Comparison of ENCODE assay signal across 11 cellular contexts in genomic region chr1:21938791-21939538, GRCh38. TPM values are rescaled to one million over a fixed set of nuclear protein-coding genes. Genes with fewer than 3 reads are reported as not detected.
A peak's percentile ranks its signal among the peaks of the same experiment; 100 is the strongest.
DNase-seq lines count a peak whose midpoint lies in the region; ATAC-seq and TF ChIP-seq lines count a peak whose summit lies in the region.
"Had no signal": no experiment of that assay in that cellular context is flagged by ENCODE, and none has a peak within 500 bp of the region (broad histone marks: within the 10 kb centered on the region; RNA-seq: fewer than 3 reads in every experiment).

No MANE protein-coding gene starts in this region.

- peak in 50 of 76 experiments; percentile 5 to 68 (median 38) for DNase-seq in HUDEP-2 (lab: John Stamatoyannopoulos, UW; ENCODE audit: unreplicated experiment in 76 of 76)
- no peak for DNase-seq in activated naive CD8-positive, alpha-beta T cell treated with anti-CD3 and anti-CD28 coated beads, Interleukin-2, amount 10 ng/mL, durations not matched to agents 7 days and 5 days
- no peak for DNase-seq in hepatocyte (ENCODE audit: low spot score)
- DNase-seq in NCI-H1105 treated with DMSO at 0.1 percent for 48 hours (lab: John Stamatoyannopoulos, UW) = no peak
- no peak for DNase-seq in activated effector memory CD4-positive, alpha-beta T cell treated with Interleukin-2 at 50 U/mL for 16 hours
- no peak for DNase-seq in hypothalamus (lab: John Stamatoyannopoulos, UW)
- DNase-seq in activated CD8-positive, alpha-beta memory T cell treated with anti-CD3 and anti-CD28 coated beads for 24 hours = no peak
- DNase-seq: retina had no signal

- H3K9me3 ChIP-seq in hepatocyte (ENCODE audit: low read depth) (no peaks in the 10 kb centered on the region), skeletal muscle satellite cell (replicated peaks; ENCODE audit: low read length) (no peaks in the 10 kb centered on the region)

- POLR2A ChIA-PET in activated naive CD8-positive, alpha-beta T cell treated with anti-CD3 and anti-CD28 coated beads, Interleukin-2, amount 10 ng/mL, durations not matched to agents 7 days and 5 days (lab: Charles Lee) = no interaction called here

- no peaks in the 10 kb centered on the region for H3K36me3 Mint-ChIP-seq in activated naive CD8-positive, alpha-beta T cell treated with anti-CD3 and anti-CD28 coated beads, Interleukin-2, amount 10 ng/mL, durations not matched to agents 7 days and 5 days

- H3K27ac Mint-ChIP-seq in activated naive CD8-positive, alpha-beta T cell treated with anti-CD3 and anti-CD28 coated beads, Interleukin-2, amount 10 ng/mL, durations not matched to agents 7 days and 5 days = peak overlapping the region; percentile 26

- no peaks in the 10 kb centered on the region for H3K9me2 ChIP-seq in hepatocyte (replicated peaks; ENCODE audit: insufficient read depth)

- peak overlapping the region; percentile 53 for H3K4me3 Mint-ChIP-seq in activated naive CD8-positive, alpha-beta T cell treated with anti-CD3 and anti-CD28 coated beads, Interleukin-2, amount 10 ng/mL, durations not matched to agents 7 days and 5 days

- H3K79me2 ChIP-seq in hepatocyte = peaks cover 26% of the 10 kb centered on the region

- no peaks in the 10 kb centered on the region for H4K20me1 ChIP-seq in hepatocyte (ENCODE audit: insufficient read depth, poor library complexity, severe bottlenecking)

- no peak for ATAC-seq in activated naive CD8-positive, alpha-beta T cell treated with anti-CD3 and anti-CD28 coated beads, Interleukin-2, amount 10 ng/mL, durations not matched to agents 7 days and 5 days (ENCODE audit: low read depth)

- H3K4me1 Mint-ChIP-seq in activated naive CD8-positive, alpha-beta T cell treated with anti-CD3 and anti-CD28 coated beads, Interleukin-2, amount 10 ng/mL, durations not matched to agents 7 days and 5 days = peaks cover 14% of the 10 kb centered on the region

- H3K27me3 ChIP-seq in hepatocyte = no peaks in the 10 kb centered on the region
- H3K27me3 ChIP-seq in skeletal muscle satellite cell (ENCODE audit: control insufficient read depth, insufficient read depth, low read length) = no peaks in the 10 kb centered on the region

- H3K4me3 ChIP-seq in hepatocyte (no peak overlapping the region), skeletal muscle satellite cell (ENCODE audit: low read length) (no peak overlapping the region)

- WGBS in hepatocyte (ENCODE audit: low lambda C conversion rate, missing lambda C conversion rate) = 82% methylated on average over 10 of the region's 10 CpGs

- peaks cover 32% of the 10 kb centered on the region for H3K27me3 Mint-ChIP-seq in activated naive CD8-positive, alpha-beta T cell treated with anti-CD3 and anti-CD28 coated beads, Interleukin-2, amount 10 ng/mL, durations not matched to agents 7 days and 5 days

- peak overlapping the region; percentile 63 for H3K27ac ChIP-seq in hepatocyte

- no peaks in the 10 kb centered on the region for H3K9me3 Mint-ChIP-seq in activated naive CD8-positive, alpha-beta T cell treated with anti-CD3 and anti-CD28 coated beads, Interleukin-2, amount 10 ng/mL, durations not matched to agents 7 days and 5 days

- H3K9ac ChIP-seq in skeletal muscle satellite cell (ENCODE audit: low read depth, low read length) = peak overlapping the region; percentile 53

- no peak overlapping the region for H2AFZ ChIP-seq in hepatocyte

- H3K4me1 ChIP-seq in hepatocyte (ENCODE audit: insufficient read depth) (peaks cover 57% of the 10 kb centered on the region), skeletal muscle satellite cell (ENCODE audit: control insufficient read depth, insufficient read depth, low read length) (peaks cover 58% of the 10 kb centered on the region)

- H3K4me2 ChIP-seq in hepatocyte = no peak overlapping the region
- H3K4me2 ChIP-seq in skeletal muscle satellite cell (ENCODE audit: low read length) = peak overlapping the region; percentile 15

- H3K36me3 ChIP-seq in hepatocyte (replicated peaks; ENCODE audit: insufficient read depth, low read depth) = no peaks in the 10 kb centered on the region
- no peaks in the 10 kb centered on the region for H3K36me3 ChIP-seq in skeletal muscle satellite cell (ENCODE audit: insufficient read depth, low read length)

- TF ChIP-seq CTCF in hepatocyte (IDR thresholded peaks at IDR 0.05; ENCODE audit: poor library complexity) = no peak

RNA-seq across cellular contexts. Expression of gene HSPG2, which starts 1.9 kb away (rescaled TPM):
- 1 to 10 TPM; 6.7 to 9.5 TPM for total RNA-seq in activated naive CD8-positive, alpha-beta T cell treated with anti-CD3 and anti-CD28 coated beads, Interleukin-2, amount 10 ng/mL, durations not matched to agents 7 days and 5 days
- 38.3 and 72.4 TPM in 2 replicates for total RNA-seq in hepatocyte
- polyA plus RNA-seq in hepatocyte = 81.2 and 91.2 TPM in 2 replicates
- 149 and 214 TPM in 2 replicates for total RNA-seq in skeletal muscle satellite cell (2012; rRNA removed)

RNA-seq across cellular contexts. Expression of gene CELA3B, which starts 37.9 kb away (rescaled TPM):
- total RNA-seq in activated naive CD8-positive, alpha-beta T cell treated with anti-CD3 and anti-CD28 coated beads, Interleukin-2, amount 10 ng/mL, durations not matched to agents 7 days and 5 days = not detected
- total RNA-seq in hepatocyte = 0.33 TPM in 1 of 2 replicates, not detected in the other
- polyA plus RNA-seq in hepatocyte = not detected in 2 replicates
- not detected in 2 replicates for total RNA-seq in skeletal muscle satellite cell (2012; rRNA removed)
- total RNA-seq: glomerular endothelial cell, urinary bladder had no signal

Comparison
In these comparisons a context has a peak if more than half of its experiments do, and no peak if none do; other contexts are left out.
1. DNase-seq: peak in HUDEP-2 (50 of 76); none in activated naive CD8-positive, alpha-beta T cell treated with anti-CD3 and anti-CD28 coated beads, Interleukin-2, amount 10 ng/mL, durations not matched to agents 7 days and 5 days (single experiment), hepatocyte (single experiment), NCI-H1105 treated with DMSO at 0.1 percent for 48 hours (single experiment), activated effector memory CD4-positive, alpha-beta T cell treated with Interleukin-2 at 50 U/mL for 16 hours (single experiment), hypothalamus (0 of 51) and activated CD8-positive, alpha-beta memory T cell treated with anti-CD3 and anti-CD28 coated beads for 24 hours (single experiment).